ENCODE assay signal across 22 cellular contexts in genomic region chr1:202355944-202356553, GRCh38.
"Had no signal": no experiment of that assay in that cellular context is flagged by ENCODE, and none has a peak within 500 bp of the region (broad histone marks: within the 10 kb centered on the region; RNA-seq: fewer than 3 reads in every experiment).

No MANE protein-coding gene starts in this region.

- H3K9me3 Mint-ChIP-seq: activated naive CD8-positive, alpha-beta T cell treated with anti-CD3 and anti-CD28 coated beads for 36 hours; endodermal cell; nephron progenitor cell; stimulated activated naive B cell treated with anti-CD40 and anti-IgM and Interleukin-4, amounts not matched to agents 10 μg/mL and 1 μg/mL and 100 μg/mL, for 72 hours; T-cell; T-helper 2 cell treated with Interferon-gamma antibody and Interleukin-4, amounts not matched to agents 5 μg/mL and 100 μg/mL, for 36 hours had no signal

- H3K4me3 Mint-ChIP-seq: activated naive CD8-positive, alpha-beta T cell treated with anti-CD3 and anti-CD28 coated beads for 36 hours; endodermal cell; nephron progenitor cell; stimulated activated naive B cell treated with anti-CD40 and anti-IgM and Interleukin-4, amounts not matched to agents 10 μg/mL and 1 μg/mL and 100 μg/mL, for 72 hours; T-cell; T-helper 2 cell treated with Interferon-gamma antibody and Interleukin-4, amounts not matched to agents 5 μg/mL and 100 μg/mL, for 36 hours had no signal

- H3K27ac Mint-ChIP-seq: activated naive CD8-positive, alpha-beta T cell treated with anti-CD3 and anti-CD28 coated beads for 36 hours; endodermal cell; nephron progenitor cell; stimulated activated naive B cell treated with anti-CD40 and anti-IgM and Interleukin-4, amounts not matched to agents 10 μg/mL and 1 μg/mL and 100 μg/mL, for 72 hours; T-cell; T-helper 2 cell treated with Interferon-gamma antibody and Interleukin-4, amounts not matched to agents 5 μg/mL and 100 μg/mL, for 36 hours had no signal

- H3K27me3 Mint-ChIP-seq: activated naive CD8-positive, alpha-beta T cell treated with anti-CD3 and anti-CD28 coated beads for 36 hours; stimulated activated naive B cell treated with anti-CD40 and anti-IgM and Interleukin-4, amounts not matched to agents 10 μg/mL and 1 μg/mL and 100 μg/mL, for 72 hours; T-cell had no signal

- H3K9me3 ChIP-seq: transverse colon had no signal

- H3K4me3 ChIP-seq: transverse colon had no signal

- H3K27ac ChIP-seq: transverse colon, VCaP had no signal

- H3K36me3 Mint-ChIP-seq: activated naive CD8-positive, alpha-beta T cell treated with anti-CD3 and anti-CD28 coated beads for 36 hours; stimulated activated naive B cell treated with anti-CD40 and anti-IgM and Interleukin-4, amounts not matched to agents 10 μg/mL and 1 μg/mL and 100 μg/mL, for 72 hours had no signal

- DNase-seq: activated CD4-positive, CD25-positive, alpha-beta regulatory T cell treated with anti-CD3 and anti-CD28 coated beads, Interleukin-2, amount 50 U/mL, for 72 hours; activated naive CD8-positive, alpha-beta T cell treated with anti-CD3 and anti-CD28 coated beads for 36 hours; activated T-cell treated with anti-CD3 and anti-CD28 coated beads, Interleukin-2, amount 50 U/mL, for 1 hour; amniotic stem cell; cortex of kidney; endodermal cell; foreskin fibroblast; hippocampal formation; kidney glomerular epithelial cell; mesenchymal stem cell; nephron progenitor cell; occipital lobe; small intestine; stimulated activated CD4-positive, alpha-beta T cell treated with anti-CD3 and anti-CD28 coated beads, Interleukin-15, amount 100 ng/mL, for 24 hours; stimulated activated CD8-positive, alpha-beta memory T cell treated with anti-CD3 and anti-CD28 coated beads, Interleukin-4, amount 100 ng/mL, for 48 hours; stimulated activated naive B cell treated with anti-CD40 and anti-IgM and Interleukin-4, amounts not matched to agents 10 μg/mL and 1 μg/mL and 100 μg/mL, for 72 hours; T-cell; transverse colon had no signal

- H3K36me3 ChIP-seq: transverse colon had no signal

- ATAC-seq: sciatic nerve; SK-N-SH treated with all-trans-retinoic acid at 6 μM for 48 hours; stimulated activated naive B cell treated with anti-CD40 and anti-IgM and Interleukin-4, amounts not matched to agents 10 μg/mL and 1 μg/mL and 100 μg/mL, for 72 hours; T-cell had no signal

- H3K4me1 ChIP-seq: transverse colon had no signal

- H3K27me3 ChIP-seq: transverse colon had no signal
